Comparison of ENCODE assay signal across 8 cellular contexts in genomic region chr17:75394332-75394918, GRCh38. TPM values are rescaled to one million over a fixed set of nuclear protein-coding genes. Genes with fewer than 3 reads are reported as not detected.
DNase-seq lines count a peak whose midpoint lies in the region; ATAC-seq, FAIRE-seq and TF ChIP-seq lines count a peak whose summit lies in the region.

No MANE protein-coding gene starts in this region.

- peak overlapping the region; percentile 89 to 94 for H3K4me3 Mint-ChIP-seq in activated T-cell treated with anti-CD3 and anti-CD28 coated beads, Interleukin-2, amount 50 U/mL, for 72 hours
- peak overlapping the region; percentile 98 for H3K4me3 Mint-ChIP-seq in endothelial cell (ENCODE audit: unreplicated experiment)

- peak overlapping the region; percentile 69 for H3K4me3 ChIP-seq in OCI-LY7 (ENCODE audit: low read depth, low read length, poor library complexity, severe bottlenecking)
- H3K4me3 ChIP-seq in pancreas: peak overlapping the region; percentile 6 to 67 (median 34)

- H2AFZ ChIP-seq in OCI-LY7 (ENCODE audit: low read length): no peak overlapping the region

- H3K4me1 ChIP-seq in OCI-LY7 (ENCODE audit: insufficient read depth, low read length, poor library complexity, severe bottlenecking) (peaks cover 70% of the 10 kb centered on the region), pancreas (peaks cover 8 to 38% (median 19%) of the 10 kb centered on the region in 3 donors)

- WGBS in pancreas, 2 donors: 3% methylated on average over 9 of the region's 9 CpGs

- H3K27me3 ChIP-seq in pancreas: no peaks in the 10 kb centered on the region

- peaks cover 89% of the 10 kb centered on the region for H3K4me1 Mint-ChIP-seq in activated T-cell treated with anti-CD3 and anti-CD28 coated beads, Interleukin-2, amount 50 U/mL, for 72 hours (ENCODE audit: low read depth)
- H3K4me1 Mint-ChIP-seq in endothelial cell (ENCODE audit: unreplicated experiment): peaks cover 21% of the 10 kb centered on the region

- no peak for ATAC-seq in activated T-cell treated with anti-CD3 and anti-CD28 coated beads, Interleukin-2, amount 50 U/mL, for 72 hours (replicated peaks in 1 of 2)
- peak; percentile 11 to 17 (median 12) for ATAC-seq in pancreas

- no peaks in the 10 kb centered on the region for H3K9me3 Mint-ChIP-seq in activated T-cell treated with anti-CD3 and anti-CD28 coated beads, Interleukin-2, amount 50 U/mL, for 72 hours
- H3K9me3 Mint-ChIP-seq in endothelial cell (ENCODE audit: unreplicated experiment): no peaks in the 10 kb centered on the region

- H3K4me2 ChIP-seq in OCI-LY7 (ENCODE audit: low read length): peak overlapping the region; percentile 89

- peaks cover 1 to 15% of the 10 kb centered on the region in 2 donors for H3K36me3 Mint-ChIP-seq in activated T-cell treated with anti-CD3 and anti-CD28 coated beads, Interleukin-2, amount 50 U/mL, for 72 hours (ENCODE audit: insufficient read depth in 2 of 2)
- H3K36me3 Mint-ChIP-seq in endothelial cell (ENCODE audit: low read depth, unreplicated experiment): no peaks in the 10 kb centered on the region

- POLR2A ChIA-PET in OCI-LY7 (lab: Charles Lee): interaction anchor here (0.6 to 6.1 kb wide), 16 partner anchors 9 to 166 kb away, joined by 3 to 55 read pairs (median 6); partner anchors contain the start of genes GRB2 and SLC25A19

- no peak for DNase-seq in activated T-cell treated with anti-CD3 and anti-CD28 coated beads, Interleukin-2, amount 50 U/mL, for 72 hours
- DNase-seq in activated T-cell treated with anti-CD3 and anti-CD28 coated beads for 4 hours (no peak), OCI-LY7 (ENCODE audit: low spot score) (peak; percentile 43), endothelial cell (ENCODE audit: low spot score) (no peak), pancreas (peak in 1 of 6 donors; percentile 17), GM03348 (ENCODE audit: low spot score) (no peak), Ammon's horn (ENCODE audit: low spot score) (no peak)
- no peak for DNase-seq in stimulated activated CD8-positive, alpha-beta memory T cell treated with anti-CD3 and anti-CD28 coated beads, Interleukin-4, amount 100 ng/mL, for 48 hours

- peak overlapping the region; percentile 70 for H3K27ac Mint-ChIP-seq in activated T-cell treated with anti-CD3 and anti-CD28 coated beads, Interleukin-2, amount 50 U/mL, for 72 hours
- peak overlapping the region; percentile 94 for H3K27ac Mint-ChIP-seq in endothelial cell (ENCODE audit: unreplicated experiment)

- H3K36me3 ChIP-seq in OCI-LY7 (ENCODE audit: insufficient read depth, low read length) (peaks cover 70% of the 10 kb centered on the region), pancreas (no peaks in the 10 kb centered on the region)

- H3K9me3 ChIP-seq in OCI-LY7 (ENCODE audit: low read length): no peaks in the 10 kb centered on the region
- H3K9me3 ChIP-seq in pancreas: no peaks in the 10 kb centered on the region

- no peak for FAIRE-seq in pancreas (lab: Jason Lieb, UNC)

- H3K79me2 ChIP-seq in OCI-LY7 (ENCODE audit: insufficient read depth, low read depth, low read length): peaks cover 100% of the 10 kb centered on the region

- no peak for TF ChIP-seq CTCF in OCI-LY7 (conservative IDR thresholded peaks at IDR 0.05; ENCODE audit: low read length)
- TF ChIP-seq CTCF in endothelial cell (IDR thresholded peaks at IDR 0.05; ENCODE audit: unreplicated experiment): no peak
- no peak for TF ChIP-seq CTCF in pancreas (IDR thresholded peaks at IDR 0.05)

- H3K27me3 Mint-ChIP-seq in activated T-cell treated with anti-CD3 and anti-CD28 coated beads, Interleukin-2, amount 50 U/mL, for 72 hours (ENCODE audit: low read depth): no peaks in the 10 kb centered on the region
- H3K27me3 Mint-ChIP-seq in endothelial cell (ENCODE audit: unreplicated experiment): peaks cover 1% of the 10 kb centered on the region

- no TSS peak for BruUV-seq in OCI-LY7 (replicated peaks; lab: Mats Ljungman, UMichigan)

- H3K27ac ChIP-seq in OCI-LY7 (ENCODE audit: low read depth, low read length, poor library complexity, severe bottlenecking): peak overlapping the region; percentile 56
- H3K27ac ChIP-seq in pancreas: peak overlapping the region in 2 of 4 donors; percentile 53 to 70

- intact Hi-C loops in OCI-LY7 (cut with micrococcal nuclease; ENCODE audit: unreplicated experiment): no loop called here
- intact Hi-C loops in pancreas (cut with DNase I): no loop called here

- CTCF ChIA-PET in OCI-LY7 (lab: Charles Lee; ENCODE audit: unreplicated experiment): interaction anchor here (0.7 to 1.7 kb wide), 5 partner anchors 16 to 154 kb away, joined by 3 to 15 read pairs (median 6); partner anchors contain the start of gene SLC25A19

- H4K20me1 ChIP-seq in OCI-LY7 (ENCODE audit: insufficient read depth, low read length): peaks cover 69% of the 10 kb centered on the region

- no peaks in the 10 kb centered on the region for H3K9me2 ChIP-seq in OCI-LY7 (ENCODE audit: insufficient read depth, low read length)

RNA-seq across cellular contexts. Expression of gene GRB2, which starts 11.1 kb away (rescaled TPM):
- total RNA-seq in activated T-cell treated with anti-CD3 and anti-CD28 coated beads, Interleukin-2, amount 50 U/mL, for 72 hours: 100 to 1,000 TPM; 209 to 218 TPM
- 240 and 244 TPM in 2 replicates for total RNA-seq in OCI-LY7 (2014; rRNA removed; shearing (Covaris generic))
- total RNA-seq in OCI-LY7 (2022) (294 and 308 TPM in 2 replicates), endothelial cell (ENCODE audit: unreplicated experiment) (95.0 TPM), pancreas (10 to 100 TPM; 25.2 to 64.7 (median 36.5) TPM)
- polyA plus RNA-seq in pancreas: 10 to 100 TPM; 18.5 to 24.4 TPM

Comparison
In these comparisons a context has a peak if more than half of its experiments do, and no peak if none do; other contexts are left out.
1. ATAC-seq: peak in pancreas (4 of 4); none in activated T-cell treated with anti-CD3 and anti-CD28 coated beads, Interleukin-2, amount 50 U/mL, for 72 hours (0 of 2).